Comparison of ENCODE assay signal across 12 cellular contexts in the genomic region with DNA sequence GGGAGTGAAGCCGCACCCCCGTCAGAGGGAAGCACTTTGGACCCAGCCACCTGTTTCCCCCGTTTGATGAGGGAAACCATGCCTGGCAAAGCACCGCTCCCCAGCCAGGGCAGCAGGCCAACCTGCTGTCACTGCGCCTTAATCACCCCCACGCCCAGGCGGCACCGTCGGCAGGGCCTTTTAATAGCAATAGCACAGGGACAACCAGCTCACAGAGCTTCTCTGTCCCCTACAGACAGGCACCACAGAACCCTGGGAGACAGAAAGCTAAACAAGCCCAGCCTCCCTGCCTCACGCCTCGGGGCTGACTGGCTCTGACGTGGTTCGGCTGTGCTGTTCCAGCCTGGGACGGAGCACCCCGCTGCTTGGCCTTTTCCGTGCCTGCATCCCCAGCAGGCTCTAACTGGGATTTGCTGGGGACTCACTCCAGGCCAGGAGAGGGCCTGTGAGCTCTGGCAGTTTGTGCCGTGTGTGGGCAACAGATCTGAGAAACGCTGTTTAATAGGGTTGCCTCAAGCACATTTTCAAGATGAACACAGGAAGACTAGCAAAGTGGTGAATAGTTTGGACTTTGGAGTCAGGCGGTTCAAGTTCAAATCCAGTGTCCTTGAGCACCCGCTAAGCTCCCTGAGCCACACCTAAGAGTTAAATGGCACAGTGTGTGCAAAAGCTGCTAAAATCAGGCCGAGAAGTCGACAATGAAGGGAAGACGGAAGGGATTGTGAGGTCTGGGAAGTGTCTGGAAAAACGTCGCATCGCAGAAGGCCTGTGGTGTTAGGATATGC.
DNase-seq lines count a peak whose midpoint lies in the region; ATAC-seq and TF ChIP-seq lines count a peak whose summit lies in the region.
"Had no signal": no experiment of that assay in that cellular context is flagged by ENCODE, and none has a peak within 500 bp of the region (broad histone marks: within the 10 kb centered on the region; RNA-seq: fewer than 3 reads in every experiment).

No MANE protein-coding gene starts in this region.

- WGBS in upper lobe of left lung, 2 donors, result 70 to 73% methylated on average over 18 to 24 of the region's 26 CpGs

- H3K27ac Mint-ChIP-seq in activated CD4-positive, alpha-beta T cell treated with anti-CD3 and anti-CD28 coated beads, Interleukin-2, amount 10 ng/mL, durations not matched to agents 7 days and 5 days, result no peak overlapping the region

- no peaks in the 10 kb centered on the region for H3K36me3 ChIP-seq in upper lobe of left lung
- H3K36me3 ChIP-seq: upper lobe of right lung had no signal

- TF ChIP-seq CTCF in GM13977 (IDR thresholded peaks at IDR 0.05; ENCODE audit: extremely low read depth, insufficient read depth, missing control alignments) (no peak), upper lobe of left lung (IDR thresholded peaks at IDR 0.05) (no peak)

- H3K4me3 Mint-ChIP-seq in activated CD4-positive, alpha-beta T cell treated with anti-CD3 and anti-CD28 coated beads, Interleukin-2, amount 10 ng/mL, durations not matched to agents 7 days and 5 days, result no peak overlapping the region
- H3K4me3 Mint-ChIP-seq: naive thymus-derived CD4-positive, alpha-beta T cell had no signal

- no peak for TF ChIP-seq EP300 in upper lobe of left lung (IDR thresholded peaks at IDR 0.05)

- DNase-seq in D341Med (ENCODE audit: low spot score) (peak; percentile 60), NCI-H1694 (lab: John Stamatoyannopoulos, UW) (peak; percentile 77), cerebellum (ENCODE audit: low spot score) (peak; percentile 75), mucosa of gallbladder (ENCODE audit: low spot score) (peak; percentile 49), GM13977 (ENCODE audit: low spot score) (no peak), upper lobe of left lung (no peak), SIG-M5 treated with dmso at 0.1 percent for 504 hours (lab: John Stamatoyannopoulos, UW; ENCODE audit: unreplicated experiment) (no peak)
- DNase-seq in activated CD4-positive, alpha-beta T cell treated with anti-CD3 and anti-CD28 coated beads, Interleukin-2, amount 10 ng/mL, durations not matched to agents 7 days and 5 days, result no peak
- DNase-seq: naive thymus-derived CD4-positive, alpha-beta T cell; NCI-H345; T-helper 1 cell; upper lobe of right lung had no signal

- CTCF ChIA-PET in activated CD4-positive, alpha-beta T cell treated with anti-CD3 and anti-CD28 coated beads, Interleukin-2, amount 10 ng/mL, durations not matched to agents 7 days and 5 days (lab: Charles Lee), result no interaction called here

- TF ChIP-seq POLR2A in upper lobe of left lung (IDR thresholded peaks at IDR 0.05), result no peak

- H3K9me3 Mint-ChIP-seq in activated CD4-positive, alpha-beta T cell treated with anti-CD3 and anti-CD28 coated beads, Interleukin-2, amount 10 ng/mL, durations not matched to agents 7 days and 5 days, result no peaks in the 10 kb centered on the region

- POLR2A ChIA-PET in activated CD4-positive, alpha-beta T cell treated with anti-CD3 and anti-CD28 coated beads, Interleukin-2, amount 10 ng/mL, durations not matched to agents 7 days and 5 days (lab: Charles Lee), result interaction anchor here (0.7 kb wide), 1 partner anchor 26 kb away, joined by 3 read pairs; no protein-coding TSS in a partner anchor

- H3K4me1 ChIP-seq in upper lobe of left lung, result no peaks in the 10 kb centered on the region
- H3K4me1 ChIP-seq: upper lobe of right lung had no signal

- ATAC-seq in upper lobe of left lung (ENCODE audit: low FRiP score in 2 of 2), result no peak
- ATAC-seq: naive thymus-derived CD4-positive, alpha-beta T cell; upper lobe of right lung had no signal

- no peaks in the 10 kb centered on the region for H3K9me3 ChIP-seq in upper lobe of left lung
- H3K9me3 ChIP-seq: upper lobe of right lung had no signal

- H3K27me3 Mint-ChIP-seq in activated CD4-positive, alpha-beta T cell treated with anti-CD3 and anti-CD28 coated beads, Interleukin-2, amount 10 ng/mL, durations not matched to agents 7 days and 5 days, result no peaks in the 10 kb centered on the region
- H3K27me3 Mint-ChIP-seq: naive thymus-derived CD4-positive, alpha-beta T cell had no signal

- H3K27me3 ChIP-seq in upper lobe of left lung, result no peaks in the 10 kb centered on the region
- H3K27me3 ChIP-seq: upper lobe of right lung had no signal

- H3K36me3 Mint-ChIP-seq in activated CD4-positive, alpha-beta T cell treated with anti-CD3 and anti-CD28 coated beads, Interleukin-2, amount 10 ng/mL, durations not matched to agents 7 days and 5 days (ENCODE audit: low read depth), result no peaks in the 10 kb centered on the region

- no peak overlapping the region for H3K27ac ChIP-seq in upper lobe of left lung
- H3K27ac ChIP-seq: upper lobe of right lung had no signal

- no peak overlapping the region for H3K4me3 ChIP-seq in upper lobe of left lung
- H3K4me3 ChIP-seq: upper lobe of right lung had no signal

- in situ Hi-C loops in GM13977 (cut with MboI; ENCODE audit: low pct_unique_long_range_greater_than_20kb, low sequenced_read_pairs, unreplicated experiment), result no loop called here

- H3K4me1 Mint-ChIP-seq in activated CD4-positive, alpha-beta T cell treated with anti-CD3 and anti-CD28 coated beads, Interleukin-2, amount 10 ng/mL, durations not matched to agents 7 days and 5 days, result no peaks in the 10 kb centered on the region

Comparison
In these comparisons a context has a peak if more than half of its experiments do, and no peak if none do; other contexts are left out.
1. DNase-seq: peak in D341Med (single experiment), NCI-H1694 (single experiment), cerebellum (single experiment) and mucosa of gallbladder (single experiment); none in GM13977 (single experiment), upper lobe of left lung (0 of 2), SIG-M5 treated with dmso at 0.1 percent for 504 hours (single experiment) and activated CD4-positive, alpha-beta T cell treated with anti-CD3 and anti-CD28 coated beads, Interleukin-2, amount 10 ng/mL, durations not matched to agents 7 days and 5 days (single experiment).